28 cellular contexts compared by ENCODE assay signal in genomic region chr6:142682985-142683384, GRCh38.
"Had no signal": no experiment of that assay in that cellular context is flagged by ENCODE, and none has a peak within 500 bp of the region (broad histone marks: within the 10 kb centered on the region; RNA-seq: fewer than 3 reads in every experiment).

No MANE protein-coding gene starts in this region.

- H3K9ac ChIP-seq: neural progenitor cell, parathyroid adenoma had no signal

- H3K4me1 ChIP-seq: lower lobe of right lung, neural progenitor cell, parathyroid adenoma, right lobe of liver, thyroid gland, upper lobe of left lung, vagina had no signal

- H3K4me3 Mint-ChIP-seq: mesothelial cell of epicardium; naive B cell; natural killer cell; nephron progenitor cell; neural progenitor cell; stimulated activated memory B cell treated with anti-CD40 and anti-IgM and Interleukin-4, amounts not matched to agents 10 μg/mL and 1 μg/mL and 100 μg/mL, for 72 hours; stimulated activated naive CD8-positive, alpha-beta T cell treated with anti-CD3 and anti-CD28 coated beads, Interleukin-15, amount 100 ng/mL, for 72 hours had no signal

- H3K27me3 Mint-ChIP-seq: stimulated activated naive CD8-positive, alpha-beta T cell treated with anti-CD3 and anti-CD28 coated beads, Interleukin-15, amount 100 ng/mL, for 72 hours had no signal

- H3K36me3 ChIP-seq: left lung, lower lobe of right lung, neural progenitor cell, neutrophil, right atrium auricular region, right lobe of liver, thyroid gland, transverse colon, upper lobe of left lung, vagina had no signal

- ATAC-seq: left colon; left lung; lower lobe of right lung; natural killer cell; right lobe of liver; stimulated activated memory B cell treated with anti-CD40 and anti-IgM and Interleukin-4, amounts not matched to agents 10 μg/mL and 1 μg/mL and 100 μg/mL, for 72 hours; stimulated activated naive CD8-positive, alpha-beta T cell treated with anti-CD3 and anti-CD28 coated beads, Interleukin-15, amount 100 ng/mL, for 72 hours had no signal

- H3K27ac Mint-ChIP-seq: mesothelial cell of epicardium; natural killer cell; nephron progenitor cell; neural progenitor cell; stimulated activated memory B cell treated with anti-CD40 and anti-IgM and Interleukin-4, amounts not matched to agents 10 μg/mL and 1 μg/mL and 100 μg/mL, for 72 hours had no signal

- H3K79me2 ChIP-seq: parathyroid adenoma had no signal

- H3K4me1 Mint-ChIP-seq: mesothelial cell of epicardium; nephron progenitor cell; neural progenitor cell; stimulated activated memory B cell treated with anti-CD40 and anti-IgM and Interleukin-4, amounts not matched to agents 10 μg/mL and 1 μg/mL and 100 μg/mL, for 72 hours had no signal

- H3K9me3 Mint-ChIP-seq: mesothelial cell of epicardium; naive B cell; natural killer cell; nephron progenitor cell; neural progenitor cell; stimulated activated memory B cell treated with anti-CD40 and anti-IgM and Interleukin-4, amounts not matched to agents 10 μg/mL and 1 μg/mL and 100 μg/mL, for 72 hours had no signal

- H3K4me2 ChIP-seq: neural progenitor cell, smooth muscle cell had no signal

- H3K4me3 ChIP-seq: left lung, lower lobe of right lung, neural progenitor cell, right atrium auricular region, right lobe of liver, smooth muscle cell, thyroid gland, transverse colon, upper lobe of left lung, vagina had no signal

- H3K27me3 ChIP-seq: left lung, neural progenitor cell, neutrophil, right atrium auricular region, right lobe of liver, thyroid gland, transverse colon, upper lobe of left lung, vagina had no signal

- H3K27ac ChIP-seq: left lung, lower lobe of right lung, neural progenitor cell, neutrophil, parathyroid adenoma, right atrium auricular region, right lobe of liver, thyroid gland, transverse colon, upper lobe of left lung, vagina had no signal

- H3K36me3 Mint-ChIP-seq: mesothelial cell of epicardium; naive B cell; natural killer cell; neural progenitor cell; stimulated activated memory B cell treated with anti-CD40 and anti-IgM and Interleukin-4, amounts not matched to agents 10 μg/mL and 1 μg/mL and 100 μg/mL, for 72 hours had no signal

- DNase-seq: hippocampal formation; kidney; left colon; left lung; lower lobe of right lung; mesendoderm; naive B cell; natural killer cell; nephron progenitor cell; right lobe of liver; stimulated activated CD4-positive, alpha-beta T cell treated with anti-CD3 and anti-CD28 coated beads, Interleukin-1b, Interleukin-23, amount 100 ng/mL, for 48 hours; stimulated activated CD4-positive, alpha-beta T cell treated with anti-CD3 and anti-CD28 coated beads, Interleukin-2, amount 100 ng/mL, for 48 hours; stimulated activated CD4-positive, alpha-beta T cell treated with anti-CD3 and anti-CD28 coated beads, Interleukin-4, amount 100 ng/mL, for 4 hours; stimulated activated CD8-positive, alpha-beta memory T cell treated with anti-CD3 and anti-CD28 coated beads, Interleukin-4, amount 100 ng/mL, for 48 hours; stimulated activated naive CD4-positive, alpha-beta T cell treated with Interleukin-2 at 50 U/mL for 16 hours; stimulated activated naive CD8-positive, alpha-beta T cell treated with anti-CD3 and anti-CD28 coated beads, Interleukin-15, amount 100 ng/mL, for 72 hours; substantia nigra; thyroid gland; transverse colon; upper lobe of left lung had no signal

- H3K9me3 ChIP-seq: left lung, lower lobe of right lung, neutrophil, right atrium auricular region, right lobe of liver, thyroid gland, transverse colon, upper lobe of left lung, vagina had no signal

- H2AFZ ChIP-seq: neural progenitor cell, parathyroid adenoma had no signal
